In the genomic region with DNA sequence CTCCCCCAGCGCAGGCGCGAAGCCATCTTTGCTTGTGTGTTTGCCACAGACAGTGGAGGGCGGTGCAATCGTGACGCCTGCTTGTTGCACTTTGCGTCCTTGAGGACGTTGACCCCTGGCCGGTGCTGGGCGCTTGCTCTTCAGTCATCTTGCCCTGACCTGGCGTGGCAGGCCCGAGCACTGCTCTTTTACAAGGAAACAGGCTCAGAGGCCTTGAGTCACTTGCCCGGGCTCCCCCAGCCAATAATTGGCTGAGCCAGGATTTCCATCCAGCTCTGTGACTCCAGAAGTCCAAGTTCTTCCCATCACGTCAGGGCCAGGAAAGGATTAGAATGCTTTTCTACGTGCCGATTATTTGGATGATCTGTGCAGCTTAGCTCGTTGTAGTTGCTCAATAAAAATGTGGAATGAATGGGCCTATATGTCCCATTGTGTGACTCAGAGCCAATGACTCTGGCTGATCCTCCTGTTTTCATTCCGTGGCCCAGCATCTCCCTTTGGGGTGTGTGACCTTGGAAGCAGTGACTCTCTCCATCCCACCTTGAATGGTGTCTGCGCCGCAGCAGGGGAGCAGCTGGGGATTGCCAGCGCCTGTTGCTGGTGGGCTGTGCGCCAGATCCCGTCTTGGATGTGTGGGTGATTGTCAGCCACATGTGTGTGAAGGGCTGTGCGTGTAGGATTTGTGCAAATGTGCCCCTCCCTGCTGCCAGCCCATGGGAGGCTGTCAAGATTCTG, we compare ENCODE assay signal across 9 cellular contexts.
DNase-seq lines count a peak whose midpoint lies in the region; ATAC-seq and TF ChIP-seq lines count a peak whose summit lies in the region.
"Had no signal": no experiment of that assay in that cellular context is flagged by ENCODE, and none has a peak within 500 bp of the region (broad histone marks: within the 10 kb centered on the region; RNA-seq: fewer than 3 reads in every experiment).

No MANE protein-coding gene starts in this region.

- H3K79me2 ChIP-seq in neural progenitor cell (ENCODE audit: low read depth), result no peaks in the 10 kb centered on the region

- H3K4me3 ChIP-seq in AG09309 (ENCODE audit: control insufficient read depth, low read depth, low read length) (no peak overlapping the region; the same call in 1 of the 2 replicates), neural progenitor cell (no peak overlapping the region)

- peak overlapping the region; percentile 57 for H3K27ac Mint-ChIP-seq in neural progenitor cell

- DNase-seq in AG09309 (ENCODE audit: low read depth) (peak; percentile 97), M059J (ENCODE audit: low read depth) (peak; percentile 78), epithelial cell of prostate (ENCODE audit: low read depth, low spot score) (no peak), neural progenitor cell (ENCODE audit: low spot score) (no peak), NCI-H1092 treated with DMSO at 0.1 percent for 48 hours (lab: John Stamatoyannopoulos, UW) (no peak)

- no peaks in the 10 kb centered on the region for H3K36me3 Mint-ChIP-seq in neural progenitor cell

- H3K9me3 ChIP-seq in neural progenitor cell (ENCODE audit: low read depth), result no peaks in the 10 kb centered on the region
- H3K9me3 ChIP-seq: neutrophil had no signal

- peaks cover 13% of the 10 kb centered on the region for H3K27me3 Mint-ChIP-seq in neural progenitor cell (ENCODE audit: insufficient read depth, low read depth)

- peaks cover 36% of the 10 kb centered on the region for H3K4me1 Mint-ChIP-seq in neural progenitor cell

- H3K27ac ChIP-seq in epithelial cell of prostate (peak overlapping the region; percentile 57), neural progenitor cell (no peak overlapping the region)
- H3K27ac ChIP-seq: neutrophil had no signal

- H3K4me2 ChIP-seq in neural progenitor cell, result no peak overlapping the region

- no peaks in the 10 kb centered on the region for H3K27me3 ChIP-seq in neural progenitor cell
- H3K27me3 ChIP-seq: neutrophil had no signal

- TF ChIP-seq CTCF in AG09309 (IDR thresholded peaks at IDR 0.05; ENCODE audit: control insufficient read depth, insufficient read depth, low read depth, low read length, missing control alignments) (peak; percentile 16), neural progenitor cell (IDR thresholded peaks at IDR 0.05) (no peak)

- H3K36me3 ChIP-seq in neural progenitor cell, result no peaks in the 10 kb centered on the region
- H3K36me3 ChIP-seq: neutrophil had no signal

- H3F3A ChIP-seq in neural progenitor cell (ENCODE audit: low read depth), result peaks cover 4% of the 10 kb centered on the region

- H4K20me1 ChIP-seq in neural progenitor cell (ENCODE audit: low read depth), result no peaks in the 10 kb centered on the region

- no peaks in the 10 kb centered on the region for H3K4me1 ChIP-seq in neural progenitor cell

- H3K9me3 Mint-ChIP-seq in neural progenitor cell, result peaks cover 2% of the 10 kb centered on the region

- H2AFZ ChIP-seq in neural progenitor cell (replicated peaks), result no peak overlapping the region

- ATAC-seq in HG02623 (IDR thresholded peaks at IDR 0.05; ENCODE audit: unreplicated experiment) (no peak), HG02588 (IDR thresholded peaks at IDR 0.05; ENCODE audit: unreplicated experiment) (no peak), HG02678 (IDR thresholded peaks at IDR 0.05; ENCODE audit: unreplicated experiment) (no peak)

- H3K9ac ChIP-seq in neural progenitor cell, result no peak overlapping the region

- no peak overlapping the region for H3K4me3 Mint-ChIP-seq in neural progenitor cell

Comparison
In these comparisons a context has a peak if more than half of its experiments do, and no peak if none do; other contexts are left out.
1. DNase-seq: peak in AG09309 (single experiment) and M059J (single experiment); none in epithelial cell of prostate (single experiment), neural progenitor cell (single experiment) and NCI-H1092 treated with DMSO at 0.1 percent for 48 hours (single experiment).